Comparison of ENCODE assay signal across 34 cellular contexts in genomic region chr7:48587475-48587874, GRCh38.
"Had no signal": no experiment of that assay in that cellular context is flagged by ENCODE, and none has a peak within 500 bp of the region (broad histone marks: within the 10 kb centered on the region; RNA-seq: fewer than 3 reads in every experiment).

No MANE protein-coding gene starts in this region.

- FAIRE-seq: astrocyte, bronchial epithelial cell had no signal

- H3K9me3 ChIP-seq: adrenal gland, ascending aorta, body of pancreas, breast epithelium had no signal

- H3K4me3 ChIP-seq: adrenal gland, ascending aorta, body of pancreas, breast epithelium, cardiac muscle cell had no signal

- H3K36me3 ChIP-seq: adrenal gland, ascending aorta, brain microvascular endothelial cell, breast epithelium, cardiac muscle cell had no signal

- DNase-seq: activated effector memory CD4-positive, alpha-beta T cell treated with anti-CD3 and anti-CD28 coated beads, Interleukin-2, amount 50 U/mL, for 16 hours; activated effector memory CD4-positive, alpha-beta T cell treated with Interleukin-2 at 50 U/mL for 16 hours; activated gamma-delta T cell; activated gamma-delta T cell treated with Interleukin-2 at 50 U/mL for 16 hours; activated naive CD4-positive, alpha-beta T cell; activated naive CD4-positive, alpha-beta T cell treated with anti-CD3 and anti-CD28 coated beads for 36 hours; activated naive CD4-positive, alpha-beta T cell treated with anti-CD3 and anti-CD28 coated beads, Interleukin-2, amount 10 ng/mL, durations not matched to agents 7 days and 5 days; activated naive CD4-positive, alpha-beta T cell treated with anti-CD3 and anti-CD28 coated beads, Interleukin-2, amount 50 U/mL, for 16 hours; activated naive CD4-positive, alpha-beta T cell treated with Interleukin-2 at 50 U/mL for 16 hours; activated naive CD8-positive, alpha-beta T cell treated with anti-CD3 and anti-CD28 coated beads for 36 hours; activated naive CD8-positive, alpha-beta T cell treated with anti-CD3 and anti-CD28 coated beads, Interleukin-2, amount 10 ng/mL, durations not matched to agents 7 days and 5 days; activated naive CD8-positive, alpha-beta T cell treated with anti-CD3 and anti-CD28 coated beads, Interleukin-2, amount 50 U/mL, for 24 hours; activated T-cell treated with anti-CD3 and anti-CD28 coated beads, Interleukin-2, amount 50 U/mL, for 1 hour; activated T-cell treated with anti-CD3 and anti-CD28 coated beads, Interleukin-2, amount 50 U/mL, for 24 hours; activated T-cell treated with anti-CD3 and anti-CD28 coated beads, Interleukin-2, amount 50 U/mL, for 4 hours; activated T-cell treated with anti-CD3 and anti-CD28 coated beads, Interleukin-2, amount 50 U/mL, for 48 hours; activated T-cell treated with anti-CD3 and anti-CD28 coated beads, Interleukin-2, amount 50 U/mL, for 72 hours; adrenal gland; amniotic stem cell; amygdala; anterior cingulate cortex; aorta; body of pancreas; brain microvascular endothelial cell; caudate nucleus; central memory CD4-positive, alpha-beta T cell; cerebellar nuclear complex had no signal

- H3K27ac ChIP-seq: adrenal gland, ascending aorta, body of pancreas, brain microvascular endothelial cell, breast epithelium, cardiac muscle cell had no signal

- H3K27me3 ChIP-seq: adrenal gland, ascending aorta, body of pancreas, brain microvascular endothelial cell, breast epithelium, cardiac muscle cell had no signal

- ATAC-seq: activated naive CD4-positive, alpha-beta T cell treated with anti-CD3 and anti-CD28 coated beads, Interleukin-2, amount 50 U/mL, for 72 hours; activated naive CD8-positive, alpha-beta T cell treated with anti-CD3 and anti-CD28 coated beads, Interleukin-2, amount 50 U/mL, for 24 hours; activated T-cell treated with anti-CD3 and anti-CD28 coated beads, Interleukin-2, amount 50 U/mL, for 4 hours; activated T-cell treated with anti-CD3 and anti-CD28 coated beads, Interleukin-2, amount 50 U/mL, for 72 hours; activated T-helper 17 cell treated with anti-CD3 and anti-CD28 coated beads, Interleukin-2, amount 50 U/mL, for 72 hours; body of pancreas had no signal

- H3K4me1 ChIP-seq: adrenal gland, ascending aorta, body of pancreas, breast epithelium had no signal
